Comparison of ENCODE assay signal across 12 cellular contexts in genomic region chr14:35399083-35399807, GRCh38. TPM values are rescaled to one million over a fixed set of nuclear protein-coding genes. Genes with fewer than 3 reads are reported as not detected.
DNase-seq lines count a peak whose midpoint lies in the region; TF ChIP-seq lines count a peak whose summit lies in the region.
"Had no signal": no experiment of that assay in that cellular context is flagged by ENCODE, and none has a peak within 500 bp of the region (broad histone marks: within the 10 kb centered on the region; RNA-seq: fewer than 3 reads in every experiment).

No MANE protein-coding gene starts in this region.

- H3K27me3 Mint-ChIP-seq in activated CD4-positive, alpha-beta memory T cell treated with anti-CD3 and anti-CD28 coated beads for 36 hours, result no peaks in the 10 kb centered on the region

- peaks cover 39% of the 10 kb centered on the region for H3K4me1 Mint-ChIP-seq in activated CD4-positive, alpha-beta memory T cell treated with anti-CD3 and anti-CD28 coated beads for 36 hours (ENCODE audit: low read depth)

- H3K4me1 ChIP-seq in smooth muscle cell (ENCODE audit: low read depth), result peaks cover 16% of the 10 kb centered on the region

- peaks cover 33% of the 10 kb centered on the region for H4K20me1 ChIP-seq in smooth muscle cell (ENCODE audit: low read depth)

- DNase-seq in GM12865 (ENCODE audit: low read depth) (peak; percentile 58), fibroblast of villous mesenchyme (ENCODE audit: low read depth) (peak; percentile 37), smooth muscle cell (lab: John Stamatoyannopoulos, UW; ENCODE audit: unreplicated experiment) (no peak), NAMALWA (ENCODE audit: low spot score) (no peak), AML-193 (lab: John Stamatoyannopoulos, UW) (no peak), NCI-H446 (lab: John Stamatoyannopoulos, UW) (no peak), glomerular visceral epithelial cell (ENCODE audit: extremely low spot score) (no peak)
- no peak for DNase-seq in activated CD4-positive, alpha-beta memory T cell treated with anti-CD3 and anti-CD28 coated beads for 36 hours
- DNase-seq: GF-D8, hippocampal formation, NCI-H1930 had no signal

- 86% methylated on average over 10 of the region's 10 CpGs for WGBS in smooth muscle cell (ENCODE audit: low lambda C conversion rate)

- H3K9ac ChIP-seq in smooth muscle cell (ENCODE audit: low read depth), result no peak overlapping the region

- no peak for TF ChIP-seq CTCF in GM12865 (IDR thresholded peaks at IDR 0.05; ENCODE audit: insufficient read depth, low read depth, low read length, missing control alignments)
- no peak for TF ChIP-seq CTCF in fibroblast of villous mesenchyme (IDR thresholded peaks at IDR 0.05; ENCODE audit: insufficient read depth, low read depth, low read length)
- no peak for TF ChIP-seq CTCF in smooth muscle cell (IDR thresholded peaks at IDR 0.05; ENCODE audit: borderline replicate concordance, insufficient read depth, poor library complexity, severe bottlenecking)

- H3K9me3 Mint-ChIP-seq in activated CD4-positive, alpha-beta memory T cell treated with anti-CD3 and anti-CD28 coated beads for 36 hours, result no peaks in the 10 kb centered on the region
- H3K9me3 Mint-ChIP-seq: T-helper 2 cell treated with Interferon-gamma antibody and Interleukin-4, amounts not matched to agents 5 μg/mL and 100 μg/mL, for 36 hours had no signal

- intact Hi-C loops in activated CD4-positive, alpha-beta memory T cell treated with anti-CD3 and anti-CD28 coated beads for 36 hours (cut with micrococcal nuclease), result no loop called here

- H3K79me2 ChIP-seq in smooth muscle cell (ENCODE audit: low read depth), result peaks cover 26% of the 10 kb centered on the region

- H3K4me3 ChIP-seq in GM12865 (ENCODE audit: low read depth, low read length), result no peak overlapping the region
- no peak overlapping the region for H3K4me3 ChIP-seq in fibroblast of villous mesenchyme (ENCODE audit: low read depth, low read length)
- H3K4me3 ChIP-seq in smooth muscle cell, result no peak overlapping the region

- peaks cover 36% of the 10 kb centered on the region for H3F3A ChIP-seq in smooth muscle cell (ENCODE audit: low read depth)

- H3K27me3 ChIP-seq in smooth muscle cell (ENCODE audit: low read depth), result no peaks in the 10 kb centered on the region

- peak overlapping the region; percentile 17 for H3K4me3 Mint-ChIP-seq in activated CD4-positive, alpha-beta memory T cell treated with anti-CD3 and anti-CD28 coated beads for 36 hours
- H3K4me3 Mint-ChIP-seq: T-helper 2 cell treated with Interferon-gamma antibody and Interleukin-4, amounts not matched to agents 5 μg/mL and 100 μg/mL, for 36 hours had no signal

- CTCF ChIA-PET in activated CD4-positive, alpha-beta memory T cell treated with anti-CD3 and anti-CD28 coated beads for 36 hours (lab: Charles Lee), result interaction anchor here (0.7 to 0.8 kb wide), 2 partner anchors 34 to 65 kb away, joined by 3 read pairs; no protein-coding TSS in a partner anchor

- POLR2A ChIA-PET in activated CD4-positive, alpha-beta memory T cell treated with anti-CD3 and anti-CD28 coated beads for 36 hours (lab: Charles Lee), result interaction anchor here (0.6 to 10.6 kb wide), 13 partner anchors 9 to 353 kb away, joined by 3 to 181 read pairs (median 7); partner anchors contain the start of genes FAM177A1 and PSMA6

- H3K27ac Mint-ChIP-seq in activated CD4-positive, alpha-beta memory T cell treated with anti-CD3 and anti-CD28 coated beads for 36 hours, result peak overlapping the region; percentile 79
- H3K27ac Mint-ChIP-seq: T-helper 2 cell treated with Interferon-gamma antibody and Interleukin-4, amounts not matched to agents 5 μg/mL and 100 μg/mL, for 36 hours had no signal

- H3K36me3 Mint-ChIP-seq in activated CD4-positive, alpha-beta memory T cell treated with anti-CD3 and anti-CD28 coated beads for 36 hours, result peaks cover 44% of the 10 kb centered on the region

- peaks cover 10% of the 10 kb centered on the region for H3K36me3 ChIP-seq in smooth muscle cell (ENCODE audit: low read depth)

- no peak overlapping the region for H2AFZ ChIP-seq in smooth muscle cell (ENCODE audit: low read depth)

- H3K4me2 ChIP-seq in smooth muscle cell, result no peak overlapping the region

- H3K27ac ChIP-seq in smooth muscle cell (ENCODE audit: low read depth), result peak overlapping the region; percentile 66

- H3K9me3 ChIP-seq in smooth muscle cell (replicated peaks; ENCODE audit: low read depth), result no peaks in the 10 kb centered on the region

RNA-seq across cellular contexts. Expression of gene NFKBIA, which starts 5.3 kb away (rescaled TPM):
- 100 to 1,000 TPM; 390 to 393 TPM for total RNA-seq in activated CD4-positive, alpha-beta memory T cell treated with anti-CD3 and anti-CD28 coated beads for 36 hours
- 93.1 and 252 TPM in 2 replicates for total RNA-seq in fibroblast of villous mesenchyme
- 170 and 215 TPM in 2 replicates for total RNA-seq in smooth muscle cell
- polyA plus RNA-seq in smooth muscle cell, result 207 and 223 TPM in 2 replicates

Comparison
In these comparisons a context has a peak if more than half of its experiments do, and no peak if none do; other contexts are left out.
1. DNase-seq: peak in GM12865 (single experiment) and fibroblast of villous mesenchyme (single experiment); none in activated CD4-positive, alpha-beta memory T cell treated with anti-CD3 and anti-CD28 coated beads for 36 hours (single experiment), smooth muscle cell (single experiment), NAMALWA (single experiment), AML-193 (0 of 2), NCI-H446 (0 of 2) and glomerular visceral epithelial cell (single experiment).